2 cellular contexts compared by ENCODE assay signal in the genomic region with DNA sequence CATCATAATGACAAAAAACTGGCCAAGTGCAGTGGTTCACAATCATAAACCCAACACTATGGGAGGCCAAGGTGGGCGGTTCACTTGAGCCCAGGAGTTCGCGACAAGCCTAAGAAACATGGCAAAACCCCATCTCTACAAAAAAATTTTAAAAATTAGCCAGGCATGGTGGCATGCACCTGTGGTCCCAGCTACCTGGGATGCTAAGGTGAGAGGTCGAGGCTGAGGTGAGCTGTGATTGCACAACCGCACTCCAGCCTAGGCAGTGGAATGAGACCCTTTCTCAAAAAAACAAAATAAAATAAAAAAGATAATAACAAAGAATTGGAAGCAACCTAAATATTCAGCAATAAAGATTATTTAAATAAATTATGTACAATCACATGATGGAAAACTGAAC.
TF ChIP-seq lines count a peak whose summit lies in the region.

No MANE protein-coding gene starts in this region.

TF ChIP-seq in IMR-90, 13 proteins besides CTCF, POLR2A, EP300 and RAD21:
- TF ChIP-seq CEBPB (IDR thresholded peaks at IDR 0.05; ENCODE audit: low read depth, low read length): 0 out of 2 replicates have a peak, but pooled peaks have one; percentile 13
- TF ChIP-seq BHLHE40 (IDR thresholded peaks at IDR 0.05; ENCODE audit: low read depth, low read length): no peak

TF ChIP-seq in Ishikawa, 13 proteins besides CTCF, POLR2A, EP300 and RAD21:
- no peak for TF ChIP-seq TAF1 (IDR thresholded peaks at IDR 0.05; ENCODE audit: low read depth)
- TF ChIP-seq CEBPB (IDR thresholded peaks at IDR 0.05): peak; percentile 66
